Comparison of ENCODE assay signal across 18 cellular contexts in genomic region chr18:33700513-33700976, GRCh38.
DNase-seq lines count a peak whose midpoint lies in the region; ATAC-seq, FAIRE-seq and TF ChIP-seq lines count a peak whose summit lies in the region.
"Had no signal": no experiment of that assay in that cellular context is flagged by ENCODE, and none has a peak within 500 bp of the region (broad histone marks: within the 10 kb centered on the region; RNA-seq: fewer than 3 reads in every experiment).

No MANE protein-coding gene starts in this region.

- no peaks in the 10 kb centered on the region for H3K36me3 ChIP-seq in kidney (ENCODE audit: control insufficient read depth in 1 of 2, insufficient read depth in 2 of 2, low read length in 2 of 2)
- H3K36me3 ChIP-seq: ascending aorta had no signal

- H3K9me3 ChIP-seq in kidney (ENCODE audit: control insufficient read depth in 1 of 2, low read length in 2 of 2), result no peaks in the 10 kb centered on the region
- H3K9me3 ChIP-seq: A549, ascending aorta, tibial nerve had no signal

- no peak overlapping the region for H3K27ac ChIP-seq in kidney (ENCODE audit: low read depth in 2 of 2, low read length in 2 of 2)
- H3K27ac ChIP-seq: A549, ascending aorta, tibial nerve had no signal

- no peaks in the 10 kb centered on the region for H3K4me1 ChIP-seq in kidney (ENCODE audit: control insufficient read depth in 1 of 2, insufficient read depth in 1 of 2, low read depth in 1 of 2, low read length in 2 of 2)
- H3K4me1 ChIP-seq: A549, ascending aorta, tibial nerve had no signal

- H3K4me3 ChIP-seq in GM12864 (ENCODE audit: low read depth, low read length) (no peak overlapping the region), kidney (ENCODE audit: low read length in 2 of 2) (no peak overlapping the region)
- H3K4me3 ChIP-seq: A549, ascending aorta, tibial nerve had no signal

- no peak for FAIRE-seq in kidney (lab: Jason Lieb, UNC)
- FAIRE-seq: A549, keratinocyte had no signal

- TF ChIP-seq CTCF in GM12864 (IDR thresholded peaks at IDR 0.05; ENCODE audit: low read depth, low read length, missing control alignments), result no peak
- TF ChIP-seq CTCF in kidney (IDR thresholded peaks at IDR 0.05; ENCODE audit: borderline replicate concordance, extremely low read depth, insufficient read depth), result no peak

- H3K9ac ChIP-seq in kidney (ENCODE audit: low read length in 2 of 2), result no peak overlapping the region

- ATAC-seq in GM19351 (IDR thresholded peaks at IDR 0.05; ENCODE audit: unreplicated experiment) (peak; percentile 79), HG02642 (IDR thresholded peaks at IDR 0.05; ENCODE audit: poor library complexity, unreplicated experiment) (peak; percentile 84), HG03280 (IDR thresholded peaks at IDR 0.05; ENCODE audit: unreplicated experiment) (peak; percentile 81), GM21367 (IDR thresholded peaks at IDR 0.05; ENCODE audit: unreplicated experiment) (no peak)
- ATAC-seq: A549; activated CD4-positive, CD25-positive, alpha-beta regulatory T cell treated with anti-CD3 and anti-CD28 coated beads, Interleukin-2, amount 50 U/mL, for 24 hours had no signal

- DNase-seq in GM12864 (ENCODE audit: low read depth) (peak; percentile 34), kidney (no peak), NCI-H1048 (lab: John Stamatoyannopoulos, UW) (no peak), NCI-H1694 treated with DMSO at 0.1 percent for 48 hours (lab: John Stamatoyannopoulos, UW) (no peak)
- DNase-seq: activated T-cell treated with anti-CD3 and anti-CD28 coated beads, Interleukin-2, amount 50 U/mL, for 48 hours; DMS53; foreskin melanocyte; NCI-H510A treated with DMSO at 0.1 percent for 48 hours; Right ventricle myocardium superior had no signal

- intact Hi-C loops in kidney (cut with DNase I), result no loop called here
